In genomic region chr19:6357995-6358394, GRCh38 we compare ENCODE assay signal across 19 cellular contexts. TPM values are rescaled to one million over a fixed set of nuclear protein-coding genes. Genes with fewer than 3 reads are reported as not detected.
DNase-seq lines count a peak whose midpoint lies in the region; ATAC-seq and TF ChIP-seq lines count a peak whose summit lies in the region.
"Had no signal": no experiment of that assay in that cellular context is flagged by ENCODE, and none has a peak within 500 bp of the region (broad histone marks: within the 10 kb centered on the region; RNA-seq: fewer than 3 reads in every experiment).

No MANE protein-coding gene starts in this region.

- POLR2A ChIA-PET in PC-9 (lab: Charles Lee; ENCODE audit: unreplicated experiment), result interaction anchor here (0.5 to 0.7 kb wide), 3 partner anchors 13 to 16 kb away, joined by 3 to 18 read pairs (median 10); partner anchors contain the start of gene ALKBH7

- no peaks in the 10 kb centered on the region for H3K9me3 ChIP-seq in PC-9 (ENCODE audit: insufficient read depth, low read depth)
- no peaks in the 10 kb centered on the region for H3K9me3 ChIP-seq in suprapubic skin
- H3K9me3 ChIP-seq: thyroid gland had no signal

- H3K36me3 ChIP-seq in PC-9 (ENCODE audit: low read depth) (no peaks in the 10 kb centered on the region), suprapubic skin (no peaks in the 10 kb centered on the region)
- H3K36me3 ChIP-seq: BLaER1, thyroid gland had no signal

- TF ChIP-seq EP300 in suprapubic skin (IDR thresholded peaks at IDR 0.05), result no peak

- no peak for TF ChIP-seq POLR2A in suprapubic skin (IDR thresholded peaks at IDR 0.05)
- no peak for TF ChIP-seq POLR2A in lower leg skin (IDR thresholded peaks at IDR 0.05)

- H3K4me1 ChIP-seq in PC-9 (replicated peaks; ENCODE audit: insufficient read depth) (peaks cover 6% of the 10 kb centered on the region; the same call in 1 of the 2 replicates), suprapubic skin (peaks cover 12% of the 10 kb centered on the region)

- no peak for ATAC-seq in left lobe of liver

- DNase-seq in PC-9, result peak; percentile 37 to 62
- DNase-seq in left kidney (ENCODE audit: low read depth, low spot score), result peak; percentile 70
- no peak for DNase-seq in suprapubic skin (ENCODE audit: low spot score in 2 of 2)
- no peak for DNase-seq in lower leg skin (ENCODE audit: low spot score in 2 of 2)
- DNase-seq in left lobe of liver (ENCODE audit: low spot score), result no peak
- DNase-seq: activated CD4-positive, CD25-positive, alpha-beta regulatory T cell treated with anti-CD3 and anti-CD28 coated beads, Interleukin-2, amount 50 U/mL, for 72 hours; activated effector memory CD4-positive, alpha-beta T cell treated with anti-CD3 and anti-CD28 coated beads, Interleukin-2, amount 50 U/mL, for 16 hours; DND-41; KG1; mesenchymal stem cell; NCI-H1436; NCI-H446 treated with DMSO at 0.1 percent for 48 hours; stimulated activated CD4-positive, alpha-beta T cell treated with anti-CD3 and anti-CD28 coated beads, Interleukin-4, amount 100 ng/mL, for 4 hours; T-helper 9 cell; thyroid gland had no signal

- peak overlapping the region; percentile 52; the same call in 1 of the 2 replicates for H2AFZ ChIP-seq in PC-9

- H3K79me2 ChIP-seq in PC-9 (ENCODE audit: low read depth), result no peaks in the 10 kb centered on the region

- 38% methylated on average over 6 of the region's 9 CpGs for WGBS in suprapubic skin
- 35 to 44% methylated on average over 9 of the region's 9 CpGs for WGBS in lower leg skin, 2 donors

- BruUV-seq in PC-9 (replicated peaks; lab: Mats Ljungman, UMichigan), result no TSS peak

- peak overlapping the region; percentile 76 for H3K4me2 ChIP-seq in PC-9
- H3K4me2 ChIP-seq: BLaER1 had no signal

- H3F3A ChIP-seq in PC-9 (ENCODE audit: insufficient read depth, low read depth), result peaks cover 4% of the 10 kb centered on the region; the same call in 1 of the 2 replicates

- no peaks in the 10 kb centered on the region for H4K20me1 ChIP-seq in PC-9 (ENCODE audit: insufficient read depth)
- H4K20me1 ChIP-seq: BLaER1 had no signal

- intact Hi-C loops in PC-9 (cut with micrococcal nuclease; ENCODE audit: unreplicated experiment) (no loop called here), lower leg skin (cut with DNase I; ENCODE audit: low total_unique reads) (no loop called here)

- TF ChIP-seq CTCF in PC-9 (conservative IDR thresholded peaks at IDR 0.05), result no peak
- no peak for TF ChIP-seq CTCF in suprapubic skin (IDR thresholded peaks at IDR 0.05)
- TF ChIP-seq CTCF in lower leg skin (IDR thresholded peaks at IDR 0.05), result no peak

- H3K4me3 ChIP-seq in PC-9, result peak overlapping the region; percentile 35; the same call in 1 of the 2 replicates
- no peak overlapping the region for H3K4me3 ChIP-seq in suprapubic skin
- H3K4me3 ChIP-seq in lower leg skin (ENCODE audit: low read depth, poor library complexity, severe bottlenecking), result no peak overlapping the region
- H3K4me3 ChIP-seq: BLaER1, thyroid gland had no signal

- CTCF ChIA-PET in PC-9 (lab: Charles Lee), result interaction anchor here (0.6 to 1.6 kb wide), 3 partner anchors 320 to 1549 kb away, joined by 5 to 13 read pairs (median 6); no protein-coding TSS in a partner anchor

- H3K27me3 ChIP-seq in PC-9 (ENCODE audit: insufficient read depth, low read depth), result no peaks in the 10 kb centered on the region
- H3K27me3 ChIP-seq in suprapubic skin, result no peaks in the 10 kb centered on the region
- H3K27me3 ChIP-seq: BLaER1, thyroid gland had no signal

- no peaks in the 10 kb centered on the region for H3K9me2 ChIP-seq in PC-9 (ENCODE audit: insufficient read depth)

- no peak overlapping the region for H3K27ac ChIP-seq in PC-9
- peak overlapping the region; percentile 6 for H3K27ac ChIP-seq in suprapubic skin
- H3K27ac ChIP-seq: BLaER1, thyroid gland had no signal

RNA-seq across cellular contexts. Expression of gene CLPP, which starts 3.3 kb away (rescaled TPM):
- total RNA-seq in PC-9 (2021), result 63.7 and 65.3 TPM in 2 replicates
- 10 to 100 TPM; 48.7 to 75.0 (median 72.0) TPM for total RNA-seq in suprapubic skin
- 10 to 100 TPM; 55.1 to 84.8 (median 74.1) TPM for total RNA-seq in lower leg skin
- total RNA-seq in left lobe of liver, result 63.0 TPM

RNA-seq across cellular contexts. Expression of gene ALKBH7, which starts 14.6 kb away (rescaled TPM):
- total RNA-seq in PC-9 (2021) (53.6 and 75.7 TPM in 2 replicates), suprapubic skin (10 to 100 TPM; 34.1 to 74.4 (median 56.9) TPM), lower leg skin (10 to 100 TPM; 54.5 to 91.1 (median 77.4) TPM), left lobe of liver (83.9 TPM)

RNA-seq across cellular contexts. Expression of gene PSPN, which starts 17.7 kb away (rescaled TPM):
- 1.3 TPM in 2 replicates for total RNA-seq in PC-9 (2021)
- total RNA-seq in suprapubic skin, result 1 to 10 TPM in 3 of 4 donors, under 1 TPM in 1; 0.40 to 1.8 (median 1.4) TPM
- total RNA-seq in lower leg skin, result under 1 TPM; 0.47 to 0.68 (median 0.62) TPM
- total RNA-seq in left lobe of liver, result 1.3 TPM

RNA-seq across cellular contexts. Expression of gene ACER1, which starts 24.6 kb away (rescaled TPM):
- not detected in 2 replicates for total RNA-seq in PC-9 (2021)
- total RNA-seq in suprapubic skin, result 10 to 100 TPM; 22.2 to 81.4 (median 51.8) TPM
- total RNA-seq in lower leg skin, result 100 to 1,000 TPM in 1 of 4 donors, 10 to 100 TPM in 3; 56.9 to 135 (median 86.2) TPM
- total RNA-seq in left lobe of liver, result 0.88 TPM
- total RNA-seq: chondrocyte, frontal cortex, SK-MEL-5 had no signal

RNA-seq across cellular contexts. Expression of gene GTF2F1, which starts 35.0 kb away (rescaled TPM):
- total RNA-seq in PC-9 (2021) (40.9 and 43.8 TPM in 2 replicates), suprapubic skin (10 to 100 TPM; 31.4 to 46.7 (median 39.4) TPM), lower leg skin (10 to 100 TPM; 33.2 to 59.5 (median 43.1) TPM), left lobe of liver (18.7 TPM)

Comparison
In these comparisons a context has a peak if more than half of its experiments do, and no peak if none do; other contexts are left out.
1. DNase-seq: peak in PC-9 (2 of 2) and left kidney (single experiment); none in suprapubic skin (0 of 2), lower leg skin (0 of 2) and left lobe of liver (single experiment).